14 cellular contexts compared by ENCODE assay signal in the genomic region with DNA sequence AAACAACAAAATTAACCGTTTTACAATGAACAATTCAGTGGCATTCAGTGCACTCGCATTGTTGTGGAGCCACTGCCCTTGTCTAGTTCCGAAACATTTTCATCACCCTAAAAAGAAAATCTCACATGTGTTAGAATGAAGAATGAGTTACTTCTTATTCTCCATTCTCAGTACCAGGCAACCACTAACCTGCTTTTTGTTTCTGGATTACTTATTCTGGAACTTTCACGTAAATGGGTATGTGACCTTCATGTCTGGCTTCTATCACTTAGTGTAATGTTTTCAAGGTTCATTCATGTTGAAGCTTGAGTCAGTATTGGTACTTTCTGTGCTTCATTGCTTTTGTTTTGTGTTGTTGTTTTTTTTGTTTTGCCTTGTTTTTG. TPM values are rescaled to one million over a fixed set of nuclear protein-coding genes. Genes with fewer than 3 reads are reported as not detected.
A peak's percentile ranks its signal among the peaks of the same experiment; 100 is the strongest.
DNase-seq lines count a peak whose midpoint lies in the region; ATAC-seq and TF ChIP-seq lines count a peak whose summit lies in the region.
"Had no signal": no experiment of that assay in that cellular context is flagged by ENCODE, and none has a peak within 500 bp of the region (broad histone marks: within the 10 kb centered on the region; RNA-seq: fewer than 3 reads in every experiment).

No MANE protein-coding gene starts in this region.

- peaks cover 0 to 7% (median 0%) of the 10 kb centered on the region in 11 experiments; a peak in 4 of 22 replicates for H3K9me3 ChIP-seq in BLaER1 treated with 17β-estradiol and CSF1 and Interleukin-3, amounts not matched to agents 10 nM and 100 nM (replicated peaks in 1 of 11)
- no peaks in the 10 kb centered on the region for H3K9me3 ChIP-seq in HEK293 (ENCODE audit: control insufficient read depth, insufficient read depth, low read depth, low read length)
- no peaks in the 10 kb centered on the region for H3K9me3 ChIP-seq in esophagus squamous epithelium
- H3K9me3 ChIP-seq: heart right ventricle had no signal

- no peak for TF ChIP-seq POLR2A in esophagus squamous epithelium (IDR thresholded peaks at IDR 0.05)

- H3K36me3 ChIP-seq in BLaER1 treated with 17β-estradiol and CSF1 and Interleukin-3, amounts not matched to agents 10 nM and 100 nM: peaks cover 10 to 80% (median 42%) of the 10 kb centered on the region in 11 experiments; a peak in 20 of 22 replicates
- peaks cover 0 to 6% of the 10 kb centered on the region in 2 experiments; a peak in 2 of 3 replicates for H3K36me3 ChIP-seq in HEK293 (ENCODE audit: control insufficient read depth in 2 of 2, insufficient read depth in 1 of 2, low read length in 2 of 2)
- H3K36me3 ChIP-seq in esophagus squamous epithelium: peaks cover 0 to 17% (median 0%) of the 10 kb centered on the region in 3 donors
- H3K36me3 ChIP-seq: heart right ventricle had no signal

- POLR2A ChIA-PET in HEK293 (lab: Yijun Ruan, JAX): interaction anchor here (0.7 to 1.2 kb wide), 2 partner anchors 14 to 38 kb away, joined by 4 to 5 read pairs; no protein-coding TSS in a partner anchor

- no peak overlapping the region for H3K9ac ChIP-seq in BLaER1 treated with 17β-estradiol and CSF1 and Interleukin-3, amounts not matched to agents 10 nM and 100 nM

- ATAC-seq in GM18870 (IDR thresholded peaks at IDR 0.05; ENCODE audit: unreplicated experiment) (peak; percentile 64), HG03354 (IDR thresholded peaks at IDR 0.05; ENCODE audit: poor library complexity, severe bottlenecking, unreplicated experiment) (peak; percentile 70), GM19397 (IDR thresholded peaks at IDR 0.05; ENCODE audit: unreplicated experiment) (no peak)
- ATAC-seq: heart right ventricle, HepG2 had no signal

- WGBS in esophagus squamous epithelium, 2 donors: 72 to 83% methylated on average over 4 of the region's 4 CpGs

- 0 out of 22 replicates have a peak overlapping the region, but pooled peaks of 2 of the 11 experiments have one; percentile 7 for H3K27ac ChIP-seq in BLaER1 treated with 17β-estradiol and CSF1 and Interleukin-3, amounts not matched to agents 10 nM and 100 nM
- H3K27ac ChIP-seq in HEK293 (ENCODE audit: extremely low read depth, low read depth, low read length): no peak overlapping the region
- no peak overlapping the region for H3K27ac ChIP-seq in esophagus squamous epithelium
- H3K27ac ChIP-seq: heart right ventricle had no signal

- H3K4me2 ChIP-seq in BLaER1 treated with 17β-estradiol and CSF1 and Interleukin-3, amounts not matched to agents 10 nM and 100 nM: peak overlapping the region in 9 of 11 experiments; percentile 59 to 89 (median 70); a peak in 16 of 22 replicates

- no peaks in the 10 kb centered on the region for H3K27me3 ChIP-seq in BLaER1 treated with 17β-estradiol and CSF1 and Interleukin-3, amounts not matched to agents 10 nM and 100 nM
- H3K27me3 ChIP-seq in esophagus squamous epithelium: no peaks in the 10 kb centered on the region
- H3K27me3 ChIP-seq: heart right ventricle had no signal

- no peak for TF ChIP-seq CTCF in HEK293 (tag by site-specific recombination; IDR thresholded peaks at IDR 0.05)
- TF ChIP-seq CTCF in esophagus squamous epithelium (IDR thresholded peaks at IDR 0.05): no peak

- DNase-seq in HPDE6-E6E7 (ENCODE audit: extremely low spot score): no peak
- DNase-seq in germinal center (ENCODE audit: low spot score): no peak
- no peak for DNase-seq in esophagus squamous epithelium (lab: John Stamatoyannopoulos, UW)
- DNase-seq: effector memory CD4-positive, alpha-beta T cell; heart right ventricle; NCI-H1694; stimulated activated CD4-positive, alpha-beta T cell treated with anti-CD3 and anti-CD28 coated beads, Interleukin-15, amount 100 ng/mL, for 24 hours; stimulated activated naive CD4-positive, alpha-beta T cell had no signal

- peaks cover 90 to 100% (median 97%) of the 10 kb centered on the region in 10 experiments for H3K4me1 ChIP-seq in BLaER1 treated with 17β-estradiol and CSF1 and Interleukin-3, amounts not matched to agents 10 nM and 100 nM
- H3K4me1 ChIP-seq in HEK293 (ENCODE audit: control insufficient read depth, insufficient read depth, low read length) (peaks cover 12% of the 10 kb centered on the region; the same call in 1 of the 2 replicates), esophagus squamous epithelium (peaks cover under 1 to 57% (median 27%) of the 10 kb centered on the region in 3 donors)

- H4K20me1 ChIP-seq in BLaER1 treated with 17β-estradiol and CSF1 and Interleukin-3, amounts not matched to agents 10 nM and 100 nM: peaks cover 99 to 100% (median 100%) of the 10 kb centered on the region in 11 experiments

- intact Hi-C loops in esophagus squamous epithelium (cut with DNase I): no loop called here

- CTCF ChIA-PET in HEK293 (lab: Yijun Ruan, JAX): interaction anchor here (0.6 to 1.7 kb wide), 5 partner anchors 13 to 47 kb away, joined by 3 to 10 read pairs (median 6); no protein-coding TSS in a partner anchor

- H3K4me3 ChIP-seq in BLaER1 treated with 17β-estradiol and CSF1 and Interleukin-3, amounts not matched to agents 10 nM and 100 nM: no peak overlapping the region
- H3K4me3 ChIP-seq in HEK293 (ENCODE audit: low read depth, low read length) (no peak overlapping the region), esophagus squamous epithelium (no peak overlapping the region)
- H3K4me3 ChIP-seq: heart right ventricle had no signal

TF ChIP-seq in HEK293, 187 proteins besides CTCF, POLR2A, EP300 and RAD21:
- TF ChIP-seq ZNF600 (tag by site-specific recombination; IDR thresholded peaks at IDR 0.05): peak; percentile 47; the same call in 1 of the 2 replicates
- TF ChIP-seq ZNF776 (tag by site-specific recombination; IDR thresholded peaks at IDR 0.05; ENCODE audit: borderline replicate concordance): no peak
- TF ChIP-seq, protein P1, sequence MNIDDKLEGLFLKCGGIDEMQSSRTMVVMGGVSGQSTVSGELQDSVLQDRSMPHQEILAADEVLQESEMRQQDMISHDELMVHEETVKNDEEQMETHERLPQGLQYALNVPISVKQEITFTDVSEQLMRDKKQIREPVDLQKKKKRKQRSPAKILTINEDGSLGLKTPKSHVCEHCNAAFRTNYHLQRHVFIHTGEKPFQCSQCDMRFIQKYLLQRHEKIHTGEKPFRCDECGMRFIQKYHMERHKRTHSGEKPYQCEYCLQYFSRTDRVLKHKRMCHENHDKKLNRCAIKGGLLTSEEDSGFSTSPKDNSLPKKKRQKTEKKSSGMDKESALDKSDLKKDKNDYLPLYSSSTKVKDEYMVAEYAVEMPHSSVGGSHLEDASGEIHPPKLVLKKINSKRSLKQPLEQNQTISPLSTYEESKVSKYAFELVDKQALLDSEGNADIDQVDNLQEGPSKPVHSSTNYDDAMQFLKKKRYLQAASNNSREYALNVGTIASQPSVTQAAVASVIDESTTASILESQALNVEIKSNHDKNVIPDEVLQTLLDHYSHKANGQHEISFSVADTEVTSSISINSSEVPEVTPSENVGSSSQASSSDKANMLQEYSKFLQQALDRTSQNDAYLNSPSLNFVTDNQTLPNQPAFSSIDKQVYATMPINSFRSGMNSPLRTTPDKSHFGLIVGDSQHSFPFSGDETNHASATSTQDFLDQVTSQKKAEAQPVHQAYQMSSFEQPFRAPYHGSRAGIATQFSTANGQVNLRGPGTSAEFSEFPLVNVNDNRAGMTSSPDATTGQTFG (tag by site-specific recombination; IDR thresholded peaks at IDR 0.05; ENCODE audit: borderline replicate concordance): no peak
- no peak; the same call in 1 of the 2 replicates for TF ChIP-seq ZNF664 (tag by site-specific recombination; IDR thresholded peaks at IDR 0.05)

RNA-seq across cellular contexts. Expression of a gene that starts 15.6 kb away (rescaled TPM):
- total RNA-seq in esophagus squamous epithelium: 10 to 100 TPM; 25.6 to 56.9 (median 35.2) TPM
